12 cellular contexts compared by ENCODE assay signal in genomic region chr18:76452357-76452756, GRCh38. TPM values are rescaled to one million over a fixed set of nuclear protein-coding genes. Genes with fewer than 3 reads are reported as not detected.
DNase-seq lines count a peak whose midpoint lies in the region; ATAC-seq, FAIRE-seq and TF ChIP-seq lines count a peak whose summit lies in the region.
"Had no signal": no experiment of that assay in that cellular context is flagged by ENCODE, and none has a peak within 500 bp of the region (broad histone marks: within the 10 kb centered on the region; RNA-seq: fewer than 3 reads in every experiment).

No MANE protein-coding gene starts in this region.

- H3K27me3 ChIP-seq in GM23338 (ENCODE audit: insufficient read depth) (peaks cover 27% of the 10 kb centered on the region), H1 (replicated peaks in 1 of 4; ENCODE audit: control insufficient read depth in 3 of 4, extremely low read depth in 1 of 4, insufficient read depth in 3 of 4, low read length in 3 of 4) (peaks cover 0 to 22% (median 15%) of the 10 kb centered on the region in 4 experiments; a peak in 5 of 7 replicates), osteoblast (ENCODE audit: insufficient read depth, low read length) (no peaks in the 10 kb centered on the region), thyroid gland (no peaks in the 10 kb centered on the region), foreskin keratinocyte (no peaks in the 10 kb centered on the region)

- H2BK120ac ChIP-seq in H1 (replicated peaks; ENCODE audit: low read depth, low read length), result no peak overlapping the region

- no peak for TF ChIP-seq RAD21 in H1 (IDR thresholded peaks at IDR 0.05 in 1 of 2, conservative IDR thresholded peaks at IDR 0.05 in 1 of 2; ENCODE audit: low read depth in 2 of 2, low read length in 2 of 2)

- H3K4me1 Mint-ChIP-seq in GM23338, result peaks cover 78% of the 10 kb centered on the region

- no peak overlapping the region for H3K14ac ChIP-seq in H1 (ENCODE audit: insufficient read length)

- peak overlapping the region; percentile 72 for H3K4me3 ChIP-seq in GM23338
- H3K4me3 ChIP-seq in H1 (ENCODE audit: extremely low read depth in 1 of 4, insufficient read depth in 2 of 4, low read depth in 3 of 4, low read length in 4 of 4), result peak overlapping the region in 2 of 4 experiments; percentile 0 to 62; a peak in 2 of 8 replicates
- H3K4me3 ChIP-seq in osteoblast (ENCODE audit: insufficient read depth, low read length), result no peak overlapping the region
- no peak overlapping the region for H3K4me3 ChIP-seq in thyroid gland (replicated peaks in 1 of 3)
- H3K4me3 ChIP-seq in mucosa of descending colon, result no peak overlapping the region

- no peak for FAIRE-seq in H1 (lab: Jason Lieb, UNC)

- peaks cover 33% of the 10 kb centered on the region for H3K27me3 Mint-ChIP-seq in GM23338 (ENCODE audit: insufficient read depth, low read depth, poor library complexity)
- H3K27me3 Mint-ChIP-seq: stimulated activated naive B cell treated with anti-CD40 and anti-IgM and Interleukin-4, amounts not matched to agents 10 μg/mL and 1 μg/mL and 100 μg/mL, for 72 hours had no signal

- no peak overlapping the region for H2BK20ac ChIP-seq in H1 (ENCODE audit: low read length)

- H3K23me2 ChIP-seq in H1 (ENCODE audit: low read depth, low read length), result peaks cover 13% of the 10 kb centered on the region

- CTCF ChIA-PET in H1 (lab: Charles Lee; ENCODE audit: partially characterized antibody), result interaction anchor here (1.3 to 3.0 kb wide), 2 partner anchors 24 to 54 kb away, joined by 4 to 8 read pairs; no protein-coding TSS in a partner anchor

- H4K20me1 ChIP-seq in GM23338 (replicated peaks; ENCODE audit: insufficient read depth) (peaks cover 5% of the 10 kb centered on the region), H1 (replicated peaks in 1 of 2; ENCODE audit: control insufficient read depth in 1 of 2, insufficient read depth in 2 of 2, low read length in 2 of 2) (peaks cover 7 to 10% of the 10 kb centered on the region in 2 experiments), osteoblast (ENCODE audit: insufficient read depth, low read length) (no peaks in the 10 kb centered on the region)

- no peak overlapping the region for H3K18ac ChIP-seq in H1 (ENCODE audit: extremely low read depth, low read length)

- peak overlapping the region; percentile 93 for H3K4me2 ChIP-seq in GM23338
- H3K4me2 ChIP-seq in H1 (ENCODE audit: insufficient read depth in 1 of 2, low read depth in 2 of 2, low read length in 2 of 2), result peak overlapping the region; percentile 91 to 92
- H3K4me2 ChIP-seq in osteoblast (ENCODE audit: insufficient read depth, low read length), result peak overlapping the region; percentile 94

- intact Hi-C loops in thyroid gland (cut with DNase I) (no loop called here), mucosa of descending colon (cut with DNase I, micrococcal nuclease) (no loop called here)

- H3K23ac ChIP-seq in H1 (ENCODE audit: insufficient read length), result no peak overlapping the region

- WGBS in H1 (ENCODE audit: extremely low coverage in 1 of 2, insufficient coverage in 1 of 2, insufficient read length in 1 of 2, insufficient replicate concordance in 2 of 2, low coverage in 1 of 2, low lambda C conversion rate in 2 of 2, missing lambda C conversion rate in 1 of 2), 2 experiments, result 22% methylated on average over 8 of the region's 8 CpGs; no CpG with 5 or more reads in 1 of the 2 experiments
- WGBS in thyroid gland, 2 donors, result 84 to 90% methylated on average over 8 of the region's 8 CpGs

- no peak for TF ChIP-seq EP300 in H1 (IDR thresholded peaks at IDR 0.05; ENCODE audit: borderline replicate concordance in 1 of 2, low read depth in 2 of 2, low read length in 2 of 2)

- DNase-seq in GM23338 (ENCODE audit: low spot score) (peak; percentile 35), NCI-H526 (lab: John Stamatoyannopoulos, UW) (peak; percentile 48 to 72), H1 (ENCODE audit: low read depth in 1 of 2, low spot score in 2 of 2) (no peak), osteoblast (ENCODE audit: insufficient read length, low spot score, missing footprints) (no peak), thyroid gland (no peak), foreskin keratinocyte (no peak), mucosa of descending colon (no peak)
- DNase-seq: stimulated activated naive B cell treated with anti-CD40 and anti-IgM and Interleukin-4, amounts not matched to agents 10 μg/mL and 1 μg/mL and 100 μg/mL, for 72 hours had no signal

- H3K9me3 ChIP-seq in H1 (ENCODE audit: insufficient read depth in 2 of 2, low read depth in 1 of 2, low read length in 1 of 2), result no peaks in the 10 kb centered on the region
- no peaks in the 10 kb centered on the region for H3K9me3 ChIP-seq in osteoblast (ENCODE audit: low read depth, low read length)
- no peaks in the 10 kb centered on the region for H3K9me3 ChIP-seq in thyroid gland
- no peaks in the 10 kb centered on the region for H3K9me3 ChIP-seq in mucosa of descending colon

- no peak overlapping the region for H4K91ac ChIP-seq in H1 (replicated peaks; ENCODE audit: insufficient read length, low read length)

- no peak overlapping the region for H3K56ac ChIP-seq in H1 (replicated peaks; ENCODE audit: insufficient read length, low read depth, low read length)

- TF ChIP-seq CTCF in GM23338 (conservative IDR thresholded peaks at IDR 0.05; ENCODE audit: low read depth in 2 of 2) (no peak), H1 (IDR thresholded peaks at IDR 0.05; ENCODE audit: control extremely low read depth in 1 of 3, insufficient read depth in 1 of 3, low read depth in 1 of 3, low read length in 3 of 3) (no peak), osteoblast (IDR thresholded peaks at IDR 0.05; ENCODE audit: extremely low read depth, low read depth, low read length) (no peak), thyroid gland (IDR thresholded peaks at IDR 0.05) (no peak), foreskin keratinocyte (conservative IDR thresholded peaks at IDR 0.05) (no peak), mucosa of descending colon (IDR thresholded peaks at IDR 0.05) (no peak)

- no peak overlapping the region for H2BK5ac ChIP-seq in H1 (ENCODE audit: low read depth, low read length)

- no peaks in the 10 kb centered on the region for H3K9me3 Mint-ChIP-seq in GM23338
- H3K9me3 Mint-ChIP-seq: stimulated activated naive B cell treated with anti-CD40 and anti-IgM and Interleukin-4, amounts not matched to agents 10 μg/mL and 1 μg/mL and 100 μg/mL, for 72 hours had no signal

- H3K36me3 ChIP-seq in GM23338 (ENCODE audit: insufficient read depth), result no peaks in the 10 kb centered on the region
- H3K36me3 ChIP-seq in H1 (ENCODE audit: control insufficient read depth in 2 of 4, insufficient read depth in 4 of 4, low read length in 3 of 4), result no peaks in the 10 kb centered on the region
- no peaks in the 10 kb centered on the region for H3K36me3 ChIP-seq in osteoblast (ENCODE audit: insufficient read depth, low read length)
- H3K36me3 ChIP-seq in thyroid gland, result no peaks in the 10 kb centered on the region
- H3K36me3 ChIP-seq in mucosa of descending colon (ENCODE audit: low read depth), result no peaks in the 10 kb centered on the region

- H3K4me3 Mint-ChIP-seq in GM23338, result peak overlapping the region; percentile 74

- H3K9me2 ChIP-seq in GM23338 (ENCODE audit: insufficient read depth), result no peaks in the 10 kb centered on the region

- peaks cover 57% of the 10 kb centered on the region for H3K4me1 ChIP-seq in GM23338 (ENCODE audit: insufficient read depth)
- H3K4me1 ChIP-seq in H1 (replicated peaks in 1 of 4; ENCODE audit: control insufficient read depth in 3 of 4, insufficient read depth in 4 of 4, low read length in 3 of 4), result peaks cover 8 to 20% (median 17%) of the 10 kb centered on the region in 4 experiments
- H3K4me1 ChIP-seq in osteoblast (ENCODE audit: insufficient read depth, low read length), result peaks cover 52% of the 10 kb centered on the region
- peaks cover 7 to 39% of the 10 kb centered on the region in 2 donors for H3K4me1 ChIP-seq in thyroid gland
- H3K4me1 ChIP-seq in foreskin keratinocyte, result no peaks in the 10 kb centered on the region
- H3K4me1 ChIP-seq in mucosa of descending colon (ENCODE audit: low read depth), result peaks cover 15% of the 10 kb centered on the region

- H2AFZ ChIP-seq in GM23338 (no peak overlapping the region), H1 (ENCODE audit: low read length) (no peak overlapping the region), osteoblast (ENCODE audit: low read length) (no peak overlapping the region)
- H2AFZ ChIP-seq: parathyroid adenoma had no signal

- H3K79me2 ChIP-seq in GM23338 (replicated peaks; ENCODE audit: insufficient read depth) (peaks cover 17% of the 10 kb centered on the region), H1 (ENCODE audit: control insufficient read depth in 1 of 2, insufficient read depth in 2 of 2, low read length in 2 of 2) (peaks cover 0 to 29% of the 10 kb centered on the region in 2 experiments; a peak in 1 of 4 replicates), osteoblast (ENCODE audit: insufficient read depth, low read length) (peaks cover 85% of the 10 kb centered on the region)

- H3K27ac Mint-ChIP-seq in GM23338, result no peak overlapping the region
- H3K27ac Mint-ChIP-seq: activated CD8-positive, alpha-beta memory T cell treated with anti-CD3 and anti-CD28 coated beads, Interleukin-2, amount 10 ng/mL, durations not matched to agents 7 days and 5 days; stimulated activated naive B cell treated with anti-CD40 and anti-IgM and Interleukin-4, amounts not matched to agents 10 μg/mL and 1 μg/mL and 100 μg/mL, for 72 hours had no signal

- H4K5ac ChIP-seq in H1 (ENCODE audit: insufficient read length, low read depth, low read length), result no peak overlapping the region

- H3K79me1 ChIP-seq in H1 (ENCODE audit: low read depth, low read length), result no peaks in the 10 kb centered on the region; the same call in 1 of the 2 replicates

- no peak overlapping the region for H4K8ac ChIP-seq in H1 (ENCODE audit: extremely low read depth, insufficient read depth, low read length)

- peak; percentile 45 for ATAC-seq in GM23338
- ATAC-seq in foreskin keratinocyte, result no peak
- no peak for ATAC-seq in mucosa of descending colon
- ATAC-seq in HG03469 (IDR thresholded peaks at IDR 0.05; ENCODE audit: unreplicated experiment), result no peak
- ATAC-seq: activated CD8-positive, alpha-beta memory T cell treated with anti-CD3 and anti-CD28 coated beads, Interleukin-2, amount 10 ng/mL, durations not matched to agents 7 days and 5 days; stimulated activated naive B cell treated with anti-CD40 and anti-IgM and Interleukin-4, amounts not matched to agents 10 μg/mL and 1 μg/mL and 100 μg/mL, for 72 hours had no signal

- no peak overlapping the region for H2BK15ac ChIP-seq in H1 (ENCODE audit: low read length)

- no peaks in the 10 kb centered on the region for H3K36me3 Mint-ChIP-seq in GM23338 (ENCODE audit: low read depth)

- H3K27ac ChIP-seq in GM23338 (ENCODE audit: low read depth) (no peak overlapping the region), H1 (ENCODE audit: low read depth, low read length) (no peak overlapping the region), osteoblast (ENCODE audit: low read depth, low read length) (peak overlapping the region; percentile 98), thyroid gland (no peak overlapping the region), foreskin keratinocyte (no peak overlapping the region)
- H3K27ac ChIP-seq: epithelial cell of prostate, parathyroid adenoma had no signal

- H2AK5ac ChIP-seq in H1 (ENCODE audit: low read depth, low read length), result no peak overlapping the region

- no peak overlapping the region for H3K9ac ChIP-seq in H1 (replicated peaks in 1 of 4; ENCODE audit: extremely low read depth in 1 of 4, low read depth in 3 of 4, low read length in 3 of 4)
- H3K9ac ChIP-seq: parathyroid adenoma had no signal

- H3K4ac ChIP-seq in H1 (replicated peaks; ENCODE audit: insufficient read length, low read depth, low read length), result no peak overlapping the region

- H2BK12ac ChIP-seq in H1 (ENCODE audit: low read depth, low read length), result no peak overlapping the region

- TF ChIP-seq POLR2A in H1 (IDR thresholded peaks at IDR 0.05; ENCODE audit: control extremely low read depth in 1 of 2, low read depth in 2 of 2, low read length in 2 of 2) (no peak), thyroid gland (IDR thresholded peaks at IDR 0.05) (no peak)

- 0 out of 2 replicates have a peak, but pooled peaks cover 7% of the 10 kb centered on the region for H3F3A ChIP-seq in GM23338 (replicated peaks; ENCODE audit: low read depth)

- POLR2A ChIA-PET in H1 (lab: Charles Lee; ENCODE audit: partially characterized antibody), result interaction anchor here (1.0 kb wide), 1 partner anchor 38 kb away, joined by 3 read pairs; no protein-coding TSS in a partner anchor

RNA-seq across cellular contexts. Expression of gene ZNF516, which starts 42.7 kb away (rescaled TPM):
- total RNA-seq in GM23338 (2014; rRNA removed; shearing (Covaris generic)), result 13.5 and 24.2 TPM in 2 replicates
- polyA plus RNA-seq in GM23338 (2016; fragmentation: Nextera tagmentation; extraction: Ambion mirVana), result 11.9 and 12.2 TPM in 2 replicates
- 16.5 and 17.0 TPM in 2 replicates for total RNA-seq in H1 (2021; fragmentation: NEBNext Ultra II Directional; extraction: Animal tissue kit (Norgen Biotek cat#: 25700))
- 7.3 and 9.2 TPM in 2 replicates for polyA plus RNA-seq in H1 (2011; rRNA removed)
- polyA plus RNA-seq in H1 (2011; cell fraction: cytosol; rRNA removed), result 9.3 TPM
- 15.7 TPM for polyA plus RNA-seq in H1 (2011; cell fraction: nucleus; rRNA removed)
- polyA plus RNA-seq in H1 (2012, experiment 1 of 2), result 8.0 to 13.2 TPM (median 9.8 TPM) in 4 replicates
- 3.3 TPM for polyA plus RNA-seq in H1 (2012, experiment 2 of 2)
- 4.8 TPM for polyA plus RNA-seq in H1 (2013, experiment 1 of 2)
- 4.1 TPM for polyA plus RNA-seq in H1 (2013, experiment 2 of 2)
- 13.4 and 18.4 TPM in 2 replicates for polyA minus RNA-seq in H1 (2011; rRNA and poly(A)+ RNA removed)
- 14.1 TPM for polyA minus RNA-seq in H1 (2011; cell fraction: cytosol; rRNA and poly(A)+ RNA removed)
- 25.4 TPM for polyA minus RNA-seq in H1 (2011; cell fraction: nucleus; rRNA and poly(A)+ RNA removed)
- 16.3 and 17.7 TPM in 2 replicates for total RNA-seq in osteoblast
- 10 to 100 TPM; 25.4 to 44.8 (median 28.6) TPM for total RNA-seq in thyroid gland
- total RNA-seq in foreskin keratinocyte, result 11.7 and 14.6 TPM in 2 replicates
- 5.9 and 8.2 TPM in 2 replicates for polyA plus RNA-seq in foreskin keratinocyte
- total RNA-seq in mucosa of descending colon, result 10 to 100 TPM; 22.0 to 47.9 (median 23.2) TPM

Comparison
In these comparisons a context has a peak if more than half of its experiments do, and no peak if none do; other contexts are left out.
1. DNase-seq: peak in GM23338 (single experiment) and NCI-H526 (2 of 2); none in H1 (0 of 2), osteoblast (single experiment), thyroid gland (0 of 2), foreskin keratinocyte (0 of 2) and mucosa of descending colon (0 of 3).
2. Peak in every context shown above with its lines, with median percentiles within 50 percentile points of each other: H3K4me2 ChIP-seq.